ENCODE assay signal across 14 cellular contexts in genomic region chr1:236083650-236084385, GRCh38. TPM values are rescaled to one million over a fixed set of nuclear protein-coding genes. Genes with fewer than 3 reads are reported as not detected.
A peak's percentile ranks its signal among the peaks of the same experiment; 100 is the strongest.
DNase-seq lines count a peak whose midpoint lies in the region; ATAC-seq and TF ChIP-seq lines count a peak whose summit lies in the region.
"Had no signal": no experiment of that assay in that cellular context is flagged by ENCODE, and none has a peak within 500 bp of the region (broad histone marks: within the 10 kb centered on the region; RNA-seq: fewer than 3 reads in every experiment).

No MANE protein-coding gene starts in this region.

- no peak overlapping the region for H3K4me3 Mint-ChIP-seq in activated CD4-positive, alpha-beta memory T cell treated with anti-CD3 and anti-CD28 coated beads for 36 hours
- no peak overlapping the region for H3K4me3 Mint-ChIP-seq in activated CD4-positive, alpha-beta memory T cell treated with anti-CD3 and anti-CD28 coated beads, Interleukin-2, amount 10 ng/mL, durations not matched to agents 7 days and 5 days
- H3K4me3 Mint-ChIP-seq: natural killer cell had no signal

- in situ Hi-C loops in Panc1 (cut with HindIII; ENCODE audit: low pct_unique_long_range_greater_than_20kb, low sequenced_read_pairs) = no loop called here

- no peak overlapping the region for H3K9ac ChIP-seq in fibroblast of lung (ENCODE audit: insufficient read depth, low read length)
- H3K9ac ChIP-seq in parathyroid adenoma = no peak overlapping the region

- H3K27ac Mint-ChIP-seq in activated CD4-positive, alpha-beta memory T cell treated with anti-CD3 and anti-CD28 coated beads for 36 hours = no peak overlapping the region
- no peak overlapping the region for H3K27ac Mint-ChIP-seq in activated CD4-positive, alpha-beta memory T cell treated with anti-CD3 and anti-CD28 coated beads, Interleukin-2, amount 10 ng/mL, durations not matched to agents 7 days and 5 days
- H3K27ac Mint-ChIP-seq: natural killer cell had no signal

- BruUV-seq in Panc1 (replicated peaks; lab: Mats Ljungman, UMichigan) = no TSS peak

- DNase-seq in activated CD4-positive, alpha-beta memory T cell treated with anti-CD3 and anti-CD28 coated beads for 36 hours = peak; percentile 21
- no peak for DNase-seq in activated CD4-positive, alpha-beta memory T cell treated with anti-CD3 and anti-CD28 coated beads, Interleukin-2, amount 10 ng/mL, durations not matched to agents 7 days and 5 days
- no peak for DNase-seq in Panc1 (ENCODE audit: low read depth, low spot score)
- peak; percentile 23 to 41 for DNase-seq in fibroblast of lung (ENCODE audit: low read depth in 2 of 2)
- DNase-seq in activated CD8-positive, alpha-beta memory T cell treated with anti-CD3 and anti-CD28 coated beads, Interleukin-2, amount 50 U/mL, for 4 hours = no peak
- no peak for DNase-seq in GF-D8 (lab: John Stamatoyannopoulos, UW)
- DNase-seq: activated CD8-positive, alpha-beta memory T cell treated with anti-CD3 and anti-CD28 coated beads, Interleukin-2, amount 50 U/mL, for 48 hours; DMS 273 treated with DMSO at 0.1 percent for 48 hours; Kasumi-1; natural killer cell; upper lobe of left lung had no signal

- H3K4me1 Mint-ChIP-seq in activated CD4-positive, alpha-beta memory T cell treated with anti-CD3 and anti-CD28 coated beads for 36 hours (ENCODE audit: low read depth) = peaks cover 6% of the 10 kb centered on the region
- peaks cover 6% of the 10 kb centered on the region for H3K4me1 Mint-ChIP-seq in activated CD4-positive, alpha-beta memory T cell treated with anti-CD3 and anti-CD28 coated beads, Interleukin-2, amount 10 ng/mL, durations not matched to agents 7 days and 5 days
- H3K4me1 Mint-ChIP-seq: natural killer cell had no signal

- H3K4me3 ChIP-seq in Panc1 (ENCODE audit: low read depth in 2 of 2, low read length in 2 of 2) (no peak overlapping the region), fibroblast of lung (replicated peaks in 1 of 4; ENCODE audit: control extremely low read depth in 1 of 4, insufficient read depth in 1 of 4, low read depth in 3 of 4, low read length in 4 of 4) (no peak overlapping the region), parathyroid adenoma (ENCODE audit: low read depth, low read length) (no peak overlapping the region)
- H3K4me3 ChIP-seq: Peyer's patch, upper lobe of left lung had no signal

- ATAC-seq in Panc1 = peak; percentile 41; the same call in 1 of the 2 replicates
- ATAC-seq in HG03139 (IDR thresholded peaks at IDR 0.05; ENCODE audit: unreplicated experiment) = no peak
- ATAC-seq: natural killer cell had no signal

- H3K79me2 ChIP-seq in fibroblast of lung (ENCODE audit: control insufficient read depth, insufficient read depth, low read length) (no peaks in the 10 kb centered on the region), parathyroid adenoma (no peaks in the 10 kb centered on the region)

- H3K36me3 ChIP-seq in Panc1 (ENCODE audit: control insufficient read depth, insufficient read depth, low read length) (no peaks in the 10 kb centered on the region), fibroblast of lung (ENCODE audit: control insufficient read depth, insufficient read depth, low read length) (no peaks in the 10 kb centered on the region), parathyroid adenoma (ENCODE audit: control insufficient read depth, insufficient read depth, low read length) (no peaks in the 10 kb centered on the region)
- H3K36me3 ChIP-seq: Peyer's patch, upper lobe of left lung had no signal

- H2AFZ ChIP-seq in fibroblast of lung (ENCODE audit: low read length) = no peak overlapping the region
- H2AFZ ChIP-seq in parathyroid adenoma = no peak overlapping the region

- H3K4me1 ChIP-seq in Panc1 (ENCODE audit: control insufficient read depth, insufficient read depth, low read length) (0 out of 2 replicates have a peak, but pooled peaks cover 8% of the 10 kb centered on the region), fibroblast of lung (ENCODE audit: control insufficient read depth, extremely low read depth, insufficient read depth, low read length) (no peaks in the 10 kb centered on the region), parathyroid adenoma (no peaks in the 10 kb centered on the region)
- H3K4me1 ChIP-seq: Peyer's patch had no signal

- H3K9me3 ChIP-seq in Panc1 (ENCODE audit: control insufficient read depth, insufficient read depth, low read depth, low read length) = no peaks in the 10 kb centered on the region
- no peaks in the 10 kb centered on the region for H3K9me3 ChIP-seq in fibroblast of lung (ENCODE audit: control insufficient read depth, insufficient read depth, low read depth, low read length)
- H3K9me3 ChIP-seq in parathyroid adenoma (ENCODE audit: control insufficient read depth, low read length) = no peaks in the 10 kb centered on the region
- H3K9me3 ChIP-seq: upper lobe of left lung had no signal

- POLR2A ChIA-PET in activated CD4-positive, alpha-beta memory T cell treated with anti-CD3 and anti-CD28 coated beads for 36 hours (lab: Charles Lee) = no interaction called here
- POLR2A ChIA-PET in activated CD4-positive, alpha-beta memory T cell treated with anti-CD3 and anti-CD28 coated beads, Interleukin-2, amount 10 ng/mL, durations not matched to agents 7 days and 5 days (lab: Charles Lee) = no interaction called here
- POLR2A ChIA-PET in Panc1 (lab: Charles Lee) = no interaction called here

- no peaks in the 10 kb centered on the region for H4K20me1 ChIP-seq in fibroblast of lung (ENCODE audit: control insufficient read depth, extremely low read depth, insufficient read depth, low read length)

- H3K4me2 ChIP-seq in fibroblast of lung (ENCODE audit: extremely low read depth, insufficient read depth, low read length) (no peak overlapping the region), parathyroid adenoma (ENCODE audit: low read length) (peak overlapping the region; percentile 28)

- no peak overlapping the region for H3K27ac ChIP-seq in Panc1 (ENCODE audit: low read length)
- H3K27ac ChIP-seq in fibroblast of lung (ENCODE audit: insufficient read depth, low read length) = no peak overlapping the region
- no peak overlapping the region for H3K27ac ChIP-seq in parathyroid adenoma
- H3K27ac ChIP-seq: upper lobe of left lung had no signal

- no peaks in the 10 kb centered on the region for H3K27me3 ChIP-seq in Panc1 (ENCODE audit: control insufficient read depth, insufficient read depth, low read length)
- H3K27me3 ChIP-seq in fibroblast of lung (ENCODE audit: control insufficient read depth, insufficient read depth, low read length) = no peaks in the 10 kb centered on the region
- H3K27me3 ChIP-seq in parathyroid adenoma (ENCODE audit: control insufficient read depth, insufficient read depth, low read length) = no peaks in the 10 kb centered on the region
- H3K27me3 ChIP-seq: Peyer's patch, upper lobe of left lung had no signal

- H3K27me3 Mint-ChIP-seq in activated CD4-positive, alpha-beta memory T cell treated with anti-CD3 and anti-CD28 coated beads for 36 hours = peaks cover 3% of the 10 kb centered on the region
- no peaks in the 10 kb centered on the region for H3K27me3 Mint-ChIP-seq in activated CD4-positive, alpha-beta memory T cell treated with anti-CD3 and anti-CD28 coated beads, Interleukin-2, amount 10 ng/mL, durations not matched to agents 7 days and 5 days

- intact Hi-C loops in activated CD4-positive, alpha-beta memory T cell treated with anti-CD3 and anti-CD28 coated beads for 36 hours (cut with micrococcal nuclease) = no loop called here
- intact Hi-C loops in Panc1 (cut with micrococcal nuclease; ENCODE audit: unreplicated experiment) = no loop called here

- CTCF ChIA-PET in activated CD4-positive, alpha-beta memory T cell treated with anti-CD3 and anti-CD28 coated beads for 36 hours (lab: Charles Lee) = interaction anchor here (1.4 kb wide), 1 partner anchor 31 kb away, joined by 3 read pairs; no protein-coding TSS in a partner anchor
- CTCF ChIA-PET in activated CD4-positive, alpha-beta memory T cell treated with anti-CD3 and anti-CD28 coated beads, Interleukin-2, amount 10 ng/mL, durations not matched to agents 7 days and 5 days (lab: Charles Lee) = no interaction called here
- CTCF ChIA-PET in Panc1 (lab: Charles Lee) = no interaction called here

- H3K36me3 Mint-ChIP-seq in activated CD4-positive, alpha-beta memory T cell treated with anti-CD3 and anti-CD28 coated beads for 36 hours = no peaks in the 10 kb centered on the region
- H3K36me3 Mint-ChIP-seq in activated CD4-positive, alpha-beta memory T cell treated with anti-CD3 and anti-CD28 coated beads, Interleukin-2, amount 10 ng/mL, durations not matched to agents 7 days and 5 days (ENCODE audit: low read depth) = no peaks in the 10 kb centered on the region
- H3K36me3 Mint-ChIP-seq: natural killer cell had no signal

- no peak for TF ChIP-seq CTCF in Panc1 (IDR thresholded peaks at IDR 0.05)
- no peak for TF ChIP-seq CTCF in fibroblast of lung (conservative IDR thresholded peaks at IDR 0.05 in 1 of 2, IDR thresholded peaks at IDR 0.05 in 1 of 2; ENCODE audit: low read depth in 1 of 2, low read length in 2 of 2)
- TF ChIP-seq CTCF in parathyroid adenoma (IDR thresholded peaks at IDR 0.05) = no peak

- no peaks in the 10 kb centered on the region for H3K9me3 Mint-ChIP-seq in activated CD4-positive, alpha-beta memory T cell treated with anti-CD3 and anti-CD28 coated beads for 36 hours
- H3K9me3 Mint-ChIP-seq in activated CD4-positive, alpha-beta memory T cell treated with anti-CD3 and anti-CD28 coated beads, Interleukin-2, amount 10 ng/mL, durations not matched to agents 7 days and 5 days = no peaks in the 10 kb centered on the region
- H3K9me3 Mint-ChIP-seq: natural killer cell had no signal

RNA-seq across cellular contexts. Expression of gene NID1, which starts 18.9 kb away (rescaled TPM):
- total RNA-seq in activated CD4-positive, alpha-beta memory T cell treated with anti-CD3 and anti-CD28 coated beads for 36 hours = under 1 TPM; 0.05 to 0.07 TPM
- total RNA-seq in activated CD4-positive, alpha-beta memory T cell treated with anti-CD3 and anti-CD28 coated beads, Interleukin-2, amount 10 ng/mL, durations not matched to agents 7 days and 5 days = under 1 TPM; 0.45 TPM
- total RNA-seq in Panc1 (2021; ENCODE audit: unreplicated experiment) (89.3 TPM), fibroblast of lung (29.1 and 29.3 TPM in 2 replicates)
- 83.4 TPM for polyA plus RNA-seq in Panc1 (2012; ENCODE audit: insufficient read length)
- 53.4 and 152 TPM in 2 replicates for polyA plus RNA-seq in fibroblast of lung
- 45.1 and 163 TPM in 2 replicates for polyA plus RNA-seq in fibroblast of lung (2012)
- 122 and 241 TPM in 2 replicates for polyA minus RNA-seq in fibroblast of lung (ENCODE audit: low replicate concordance)

RNA-seq across cellular contexts. Expression of gene GPR137B, which starts 58.5 kb away (rescaled TPM):
- 1 to 10 TPM; 5.6 TPM for total RNA-seq in activated CD4-positive, alpha-beta memory T cell treated with anti-CD3 and anti-CD28 coated beads for 36 hours
- 1 to 10 TPM; 8.6 to 9.5 TPM for total RNA-seq in activated CD4-positive, alpha-beta memory T cell treated with anti-CD3 and anti-CD28 coated beads, Interleukin-2, amount 10 ng/mL, durations not matched to agents 7 days and 5 days
- total RNA-seq in Panc1 (2021; ENCODE audit: unreplicated experiment) (25.3 TPM), fibroblast of lung (12.9 and 13.6 TPM in 2 replicates)
- 31.1 TPM for polyA plus RNA-seq in Panc1 (2012; ENCODE audit: insufficient read length)
- polyA plus RNA-seq in fibroblast of lung = 12.5 and 13.6 TPM in 2 replicates
- polyA plus RNA-seq in fibroblast of lung (2012) = 11.2 and 13.7 TPM in 2 replicates
- 13.4 and 15.9 TPM in 2 replicates for polyA minus RNA-seq in fibroblast of lung (ENCODE audit: low replicate concordance)

Comparison
In these comparisons a context has a peak if more than half of its experiments do, and no peak if none do; other contexts are left out.
1. DNase-seq: peak in activated CD4-positive, alpha-beta memory T cell treated with anti-CD3 and anti-CD28 coated beads for 36 hours (single experiment) and fibroblast of lung (2 of 2); none in activated CD4-positive, alpha-beta memory T cell treated with anti-CD3 and anti-CD28 coated beads, Interleukin-2, amount 10 ng/mL, durations not matched to agents 7 days and 5 days (single experiment), Panc1 (single experiment), activated CD8-positive, alpha-beta memory T cell treated with anti-CD3 and anti-CD28 coated beads, Interleukin-2, amount 50 U/mL, for 4 hours (single experiment) and GF-D8 (single experiment).
2. RNA of gene NID1, which starts 18.9 kb away (total RNA-seq): 89.3 TPM in Panc1 (single experiment) and 29.1 to 29.3 TPM in fibroblast of lung; 0.45 TPM in activated CD4-positive, alpha-beta memory T cell treated with anti-CD3 and anti-CD28 coated beads, Interleukin-2, amount 10 ng/mL, durations not matched to agents 7 days and 5 days and 0.05 to 0.07 TPM in activated CD4-positive, alpha-beta memory T cell treated with anti-CD3 and anti-CD28 coated beads for 36 hours; every median in the first group is over 10 times any median in the second.